ENCODE assay signal across 8 cellular contexts in the genomic region with DNA sequence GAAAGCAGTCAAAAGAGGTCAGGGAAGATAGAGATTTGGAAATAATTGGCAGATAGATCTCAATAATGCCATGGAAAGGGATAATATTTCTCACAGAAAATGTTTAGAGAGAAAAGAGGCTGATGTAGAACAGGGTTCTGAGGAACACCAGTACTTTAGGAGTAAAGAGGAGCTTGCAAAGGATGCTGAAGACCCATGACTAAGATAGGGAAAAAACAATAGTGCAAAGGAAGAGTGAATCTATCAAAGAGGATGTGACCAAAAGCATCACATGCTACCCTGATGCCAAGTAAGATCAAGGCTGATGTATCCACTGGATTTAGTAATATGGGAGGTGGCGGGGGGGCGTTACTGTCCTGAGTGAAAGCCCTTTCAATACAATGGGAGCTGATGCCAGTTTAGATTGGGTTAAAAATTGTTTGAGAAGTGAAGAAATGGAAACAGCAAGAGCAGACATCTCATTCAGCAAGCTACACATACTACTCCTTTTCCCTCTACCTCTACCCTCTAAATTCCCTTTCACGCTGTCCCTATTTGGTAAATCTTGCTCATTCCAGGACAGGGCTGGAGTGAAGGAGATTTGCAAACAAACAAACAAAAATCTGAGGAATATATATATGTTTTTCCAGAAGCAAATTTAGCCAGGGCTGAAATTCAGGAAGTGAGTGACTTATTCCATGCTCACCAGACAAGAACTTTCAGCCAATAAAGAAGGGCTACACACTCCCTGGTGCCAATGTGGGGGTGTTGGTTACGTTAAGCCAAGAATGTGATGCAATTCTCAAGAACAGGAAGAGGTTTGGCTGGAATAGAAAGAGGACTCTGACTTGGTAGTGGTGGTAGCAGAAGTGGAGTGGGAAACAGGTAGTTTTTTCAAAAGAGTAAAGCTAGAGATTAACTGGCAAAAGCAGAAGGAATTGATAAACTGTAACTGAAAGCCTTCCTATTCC. TPM values are rescaled to one million over a fixed set of nuclear protein-coding genes. Genes with fewer than 3 reads are reported as not detected.
A peak's percentile ranks its signal among the peaks of the same experiment; 100 is the strongest.
DNase-seq lines count a peak whose midpoint lies in the region; ATAC-seq, FAIRE-seq and TF ChIP-seq lines count a peak whose summit lies in the region.
"Not testable (repeated sequence)": the region's sequence is repeated elsewhere in the genome, so short reads cannot be mapped to it uniquely, and the experiment has no call there.

No MANE protein-coding gene starts in this region.

- H3K4me2 ChIP-seq in endothelial cell of umbilical vein (ENCODE audit: insufficient read depth, low read length): peak overlapping the region; percentile 31

- H3K27me3 Mint-ChIP-seq in activated CD4-positive, alpha-beta T cell treated with anti-CD3 and anti-CD28 coated beads for 36 hours; activated naive CD4-positive, alpha-beta T cell treated with anti-CD3 and anti-CD28 coated beads, Interleukin-2, amount 50 U/mL, for 24 hours; natural killer cell (ENCODE audit: low read depth in 2 of 2): not testable (repeated sequence)

- peak overlapping the region; percentile 55 for H3K27ac ChIP-seq in endothelial cell of umbilical vein (ENCODE audit: insufficient read depth, low read depth, low read length)
- H3K27ac ChIP-seq in right cardiac atrium (ENCODE audit: low read length): not testable (repeated sequence)

- CTCF ChIA-PET in activated CD4-positive, alpha-beta T cell treated with anti-CD3 and anti-CD28 coated beads for 36 hours (lab: Charles Lee); endothelial cell of umbilical vein (lab: Charles Lee): not testable (repeated sequence)

- H3K9me1 ChIP-seq in endothelial cell of umbilical vein (replicated peaks; ENCODE audit: control insufficient read depth, extremely low read depth, insufficient read depth, low read length): not testable (repeated sequence)

- not testable (repeated sequence) for H3K36me3 Mint-ChIP-seq in activated CD4-positive, alpha-beta T cell treated with anti-CD3 and anti-CD28 coated beads for 36 hours (ENCODE audit: low read depth); activated naive CD4-positive, alpha-beta T cell treated with anti-CD3 and anti-CD28 coated beads, Interleukin-2, amount 50 U/mL, for 24 hours; natural killer cell

- not testable (repeated sequence) for H2AFZ ChIP-seq in endothelial cell of umbilical vein (ENCODE audit: low read depth, low read length)

- not testable (repeated sequence) for TF ChIP-seq CTCF in endothelial cell of umbilical vein (IDR thresholded peaks at IDR 0.05; ENCODE audit: extremely low read depth in 1 of 2, insufficient read depth in 1 of 2, low read depth in 1 of 2, low read length in 2 of 2); natural killer cell (IDR thresholded peaks at IDR 0.05)

- BruUV-seq in endothelial cell of umbilical vein (replicated peaks; lab: Mats Ljungman, UMichigan): TSS peak; percentile 57

- not testable (repeated sequence) for TF ChIP-seq POLR2A in endothelial cell of umbilical vein (IDR thresholded peaks at IDR 0.05; ENCODE audit: low read depth, low read length)

- not testable (repeated sequence) for H3K9ac ChIP-seq in endothelial cell of umbilical vein (replicated peaks; ENCODE audit: extremely low read depth, insufficient read depth, low read length)

- H3K4me1 Mint-ChIP-seq in activated CD4-positive, alpha-beta T cell treated with anti-CD3 and anti-CD28 coated beads for 36 hours: peaks cover 19% of the 10 kb centered on the region
- H3K4me1 Mint-ChIP-seq in activated naive CD4-positive, alpha-beta T cell treated with anti-CD3 and anti-CD28 coated beads, Interleukin-2, amount 50 U/mL, for 24 hours: peaks cover 27% of the 10 kb centered on the region
- H3K4me1 Mint-ChIP-seq in natural killer cell: peaks cover 24 to 26% of the 10 kb centered on the region in 2 donors

- H3K36me3 ChIP-seq in MG63; endothelial cell of umbilical vein (ENCODE audit: control insufficient read depth in 2 of 2, extremely low read depth in 1 of 2, insufficient read depth in 2 of 2, low read length in 2 of 2): not testable (repeated sequence)

- DNase-seq in CD1c-positive myeloid dendritic cell (ENCODE audit: extremely low spot score) (peak; percentile 28), MG63 (peak; percentile 58), endothelial cell of umbilical vein (ENCODE audit: low read depth, low spot score) (peak; percentile 33), right cardiac atrium (peak in 2 of 3 donors; percentile 15 to 58)
- DNase-seq in activated CD4-positive, alpha-beta T cell treated with anti-CD3 and anti-CD28 coated beads for 36 hours: peak; percentile 49
- DNase-seq in natural killer cell: not testable (repeated sequence)
- DNase-seq in stimulated activated CD8-positive, alpha-beta memory T cell treated with anti-CD3 and anti-CD28 coated beads, Interleukin-4, amount 100 ng/mL, for 48 hours: peak; percentile 34

- dilution Hi-C loops in endothelial cell of umbilical vein (cut with MboI; ENCODE audit: extremely low pct_ligation_motif_present, low sequenced_read_pairs): not testable (repeated sequence)

- H3K4me3 Mint-ChIP-seq in activated CD4-positive, alpha-beta T cell treated with anti-CD3 and anti-CD28 coated beads for 36 hours: not testable (repeated sequence)
- peak overlapping the region; percentile 28 for H3K4me3 Mint-ChIP-seq in activated naive CD4-positive, alpha-beta T cell treated with anti-CD3 and anti-CD28 coated beads, Interleukin-2, amount 50 U/mL, for 24 hours
- H3K4me3 Mint-ChIP-seq in natural killer cell: peak overlapping the region; percentile 37

- not testable (repeated sequence) for H3K27me3 ChIP-seq in MG63; endothelial cell of umbilical vein (ENCODE audit: control insufficient read depth in 2 of 2, insufficient read depth in 2 of 2, low read length in 2 of 2); right cardiac atrium (ENCODE audit: control insufficient read depth, insufficient read depth)

- not testable (repeated sequence) for H3K4me3 ChIP-seq in MG63; endothelial cell of umbilical vein (replicated peaks in 1 of 3; ENCODE audit: insufficient read depth in 1 of 3, low read depth in 1 of 3, low read length in 3 of 3); right cardiac atrium (ENCODE audit: low read length)

- H4K20me1 ChIP-seq in endothelial cell of umbilical vein (replicated peaks; ENCODE audit: control insufficient read depth, extremely low read depth, insufficient read depth, low read length): not testable (repeated sequence)

- WGBS in right cardiac atrium: 82% methylated on average over 3 of the region's 4 CpGs

- not testable (repeated sequence) for H3K79me2 ChIP-seq in endothelial cell of umbilical vein (ENCODE audit: control insufficient read depth, insufficient read depth, low read length)

- not testable (repeated sequence) for H3K27ac Mint-ChIP-seq in activated CD4-positive, alpha-beta T cell treated with anti-CD3 and anti-CD28 coated beads for 36 hours; activated naive CD4-positive, alpha-beta T cell treated with anti-CD3 and anti-CD28 coated beads, Interleukin-2, amount 50 U/mL, for 24 hours
- H3K27ac Mint-ChIP-seq in natural killer cell: peak overlapping the region; percentile 75 to 86

- not testable (repeated sequence) for H3K9me3 ChIP-seq in MG63; endothelial cell of umbilical vein (replicated peaks; ENCODE audit: control insufficient read depth, insufficient read depth, low read length); right cardiac atrium (ENCODE audit: control insufficient read depth, low read length)

- H3K9me3 Mint-ChIP-seq in activated CD4-positive, alpha-beta T cell treated with anti-CD3 and anti-CD28 coated beads for 36 hours (ENCODE audit: low read depth); activated naive CD4-positive, alpha-beta T cell treated with anti-CD3 and anti-CD28 coated beads, Interleukin-2, amount 50 U/mL, for 24 hours; natural killer cell: not testable (repeated sequence)

- POLR2A ChIA-PET in activated CD4-positive, alpha-beta T cell treated with anti-CD3 and anti-CD28 coated beads for 36 hours (lab: Charles Lee); endothelial cell of umbilical vein (lab: Charles Lee): not testable (repeated sequence)

- intact Hi-C loops in activated CD4-positive, alpha-beta T cell treated with anti-CD3 and anti-CD28 coated beads for 36 hours (cut with DNase I, micrococcal nuclease): loop anchor here (5.0 kb wide), 2 partner anchors 197 to 272 kb away; no protein-coding TSS in a partner anchor
- intact Hi-C loops in endothelial cell of umbilical vein (cut with micrococcal nuclease): loop anchor here (5.0 kb wide), 2 partner anchors 197 to 257 kb away; no protein-coding TSS in a partner anchor
- intact Hi-C loops in right cardiac atrium (cut with DNase I): not testable (repeated sequence)
- intact Hi-C loops in natural killer cell (cut with micrococcal nuclease): loop anchor here (5.0 kb wide), 1 partner anchor 197 kb away; no protein-coding TSS in a partner anchor

- H3K4me1 ChIP-seq in endothelial cell of umbilical vein (ENCODE audit: control insufficient read depth, extremely low read depth, insufficient read depth, low read length): peaks cover 13% of the 10 kb centered on the region
- not testable (repeated sequence) for H3K4me1 ChIP-seq in right cardiac atrium (ENCODE audit: control insufficient read depth, insufficient read depth, low read length)

- FAIRE-seq in endothelial cell of umbilical vein (lab: Jason Lieb, UNC): peak; percentile 83

- ATAC-seq in activated CD4-positive, alpha-beta T cell treated with anti-CD3 and anti-CD28 coated beads for 36 hours: peak; percentile 46
- peak; percentile 86 to 92 for ATAC-seq in right cardiac atrium
- not testable (repeated sequence) for ATAC-seq in natural killer cell

RNA-seq across cellular contexts. Expression of a gene that starts 32.0 kb away (rescaled TPM):
- 9.9 and 14.8 TPM in 2 replicates for total RNA-seq in MG63 (2014; rRNA removed; shearing (Covaris generic); ENCODE audit: low replicate concordance)
- total RNA-seq in activated CD4-positive, alpha-beta T cell treated with anti-CD3 and anti-CD28 coated beads for 36 hours: 10 to 100 TPM; 19.7 to 20.4 TPM
- total RNA-seq in endothelial cell of umbilical vein: 26.5 and 27.3 TPM in 2 replicates
- polyA plus RNA-seq in endothelial cell of umbilical vein: 12.5 and 14.2 TPM in 2 replicates
- polyA plus RNA-seq in endothelial cell of umbilical vein (2011; cell fraction: cytosol; rRNA removed): 13.0 and 13.2 TPM in 2 replicates
- polyA plus RNA-seq in endothelial cell of umbilical vein (2011; cell fraction: nucleus; rRNA removed): 25.6 and 31.8 TPM in 2 replicates
- polyA plus RNA-seq in endothelial cell of umbilical vein (2012): 26.1 and 35.6 TPM in 2 replicates
- polyA minus RNA-seq in endothelial cell of umbilical vein: 24.0 and 26.0 TPM in 2 replicates
- 16.0 TPM for polyA minus RNA-seq in endothelial cell of umbilical vein (2011; cell fraction: cytosol; rRNA and poly(A)+ RNA removed)
- polyA minus RNA-seq in endothelial cell of umbilical vein (2011; cell fraction: nucleus; rRNA and poly(A)+ RNA removed): 47.7 and 70.3 TPM in 2 replicates
- total RNA-seq in right cardiac atrium: 10 to 100 TPM; 16.4 to 23.6 (median 21.1) TPM
- 14.9 TPM for polyA plus RNA-seq in right cardiac atrium
- 10 to 100 TPM; 30.5 to 39.7 (median 30.8) TPM for total RNA-seq in natural killer cell
